Comparison of ENCODE assay signal across 1 cellular context in the genomic region with DNA sequence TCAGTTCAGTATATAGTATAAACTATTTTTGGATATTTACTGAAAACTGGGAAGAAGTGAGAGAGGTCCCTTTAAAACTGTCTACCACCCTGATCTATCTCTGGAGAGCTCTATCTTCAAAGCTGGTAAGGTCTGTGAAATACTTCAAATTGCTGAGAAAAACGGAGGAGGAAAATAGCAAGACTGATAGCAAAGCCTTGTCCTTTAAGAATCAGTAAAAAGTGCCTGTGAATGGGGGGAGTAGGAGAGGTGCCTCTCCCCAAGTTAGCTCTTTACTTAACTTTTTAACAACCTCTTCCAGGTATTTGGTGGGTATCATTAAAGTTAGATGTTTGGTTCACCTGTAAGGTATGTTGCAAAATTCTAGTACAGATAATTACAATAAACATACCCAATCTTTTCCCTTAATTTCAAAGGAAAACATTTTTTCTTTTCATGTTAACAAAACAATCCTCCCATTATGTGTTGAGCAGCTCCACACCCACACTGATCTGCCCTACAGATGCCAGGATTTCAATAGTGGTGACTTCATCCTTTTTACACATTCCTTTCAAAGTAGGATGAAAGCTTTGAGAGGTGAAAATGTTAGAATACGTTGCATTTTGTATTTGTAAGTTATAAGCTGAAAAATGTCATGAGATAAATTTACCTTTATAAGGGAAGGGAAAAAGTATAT.
TF ChIP-seq lines count a peak whose summit lies in the region.

No MANE protein-coding gene starts in this region.

TF ChIP-seq in SK-N-SH, 30 proteins besides CTCF, POLR2A, EP300 and RAD21 (continued from another document):
- TF ChIP-seq, protein P1, sequence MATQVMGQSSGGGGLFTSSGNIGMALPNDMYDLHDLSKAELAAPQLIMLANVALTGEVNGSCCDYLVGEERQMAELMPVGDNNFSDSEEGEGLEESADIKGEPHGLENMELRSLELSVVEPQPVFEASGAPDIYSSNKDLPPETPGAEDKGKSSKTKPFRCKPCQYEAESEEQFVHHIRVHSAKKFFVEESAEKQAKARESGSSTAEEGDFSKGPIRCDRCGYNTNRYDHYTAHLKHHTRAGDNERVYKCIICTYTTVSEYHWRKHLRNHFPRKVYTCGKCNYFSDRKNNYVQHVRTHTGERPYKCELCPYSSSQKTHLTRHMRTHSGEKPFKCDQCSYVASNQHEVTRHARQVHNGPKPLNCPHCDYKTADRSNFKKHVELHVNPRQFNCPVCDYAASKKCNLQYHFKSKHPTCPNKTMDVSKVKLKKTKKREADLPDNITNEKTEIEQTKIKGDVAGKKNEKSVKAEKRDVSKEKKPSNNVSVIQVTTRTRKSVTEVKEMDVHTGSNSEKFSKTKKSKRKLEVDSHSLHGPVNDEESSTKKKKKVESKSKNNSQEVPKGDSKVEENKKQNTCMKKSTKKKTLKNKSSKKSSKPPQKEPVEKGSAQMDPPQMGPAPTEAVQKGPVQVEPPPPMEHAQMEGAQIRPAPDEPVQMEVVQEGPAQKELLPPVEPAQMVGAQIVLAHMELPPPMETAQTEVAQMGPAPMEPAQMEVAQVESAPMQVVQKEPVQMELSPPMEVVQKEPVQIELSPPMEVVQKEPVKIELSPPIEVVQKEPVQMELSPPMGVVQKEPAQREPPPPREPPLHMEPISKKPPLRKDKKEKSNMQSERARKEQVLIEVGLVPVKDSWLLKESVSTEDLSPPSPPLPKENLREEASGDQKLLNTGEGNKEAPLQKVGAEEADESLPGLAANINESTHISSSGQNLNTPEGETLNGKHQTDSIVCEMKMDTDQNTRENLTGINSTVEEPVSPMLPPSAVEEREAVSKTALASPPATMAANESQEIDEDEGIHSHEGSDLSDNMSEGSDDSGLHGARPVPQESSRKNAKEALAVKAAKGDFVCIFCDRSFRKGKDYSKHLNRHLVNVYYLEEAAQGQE (IDR thresholded peaks at IDR 0.05; ENCODE audit: low read depth, low read length), result no peak
